ENCODE assay signal across 16 cellular contexts in the genomic region with DNA sequence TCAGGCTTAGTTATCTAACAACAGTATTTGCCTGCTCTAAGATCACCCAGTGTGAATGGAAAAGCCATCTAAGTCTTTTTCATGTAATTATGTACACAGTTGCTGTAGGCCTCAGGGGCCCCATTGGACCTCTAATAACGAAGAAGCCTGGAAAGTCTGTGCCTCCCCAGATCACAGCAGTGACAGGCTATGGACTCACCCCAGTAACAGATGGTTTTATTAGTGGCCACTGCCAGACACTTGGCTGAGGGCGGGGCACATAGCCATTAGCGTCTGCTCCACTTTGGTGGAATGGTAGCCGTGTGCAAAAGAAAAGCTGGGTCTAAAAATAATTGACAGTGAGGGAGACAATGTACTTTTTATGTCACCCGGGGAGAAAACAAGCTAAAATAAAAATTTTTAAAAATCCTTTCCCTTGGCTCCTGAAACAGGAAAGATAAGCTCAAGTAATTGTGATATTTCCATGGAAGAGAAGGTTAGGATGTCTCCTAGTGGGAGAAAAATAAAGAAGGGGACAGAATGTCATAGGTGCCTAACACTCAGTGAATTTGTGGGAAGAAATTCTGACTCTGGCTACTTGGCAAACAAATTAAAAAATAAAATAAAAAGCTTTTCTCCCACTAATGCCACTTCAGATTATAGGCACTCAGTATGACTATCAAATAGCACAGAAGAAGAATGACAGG. TPM values are rescaled to one million over a fixed set of nuclear protein-coding genes. Genes with fewer than 3 reads are reported as not detected.
A peak's percentile ranks its signal among the peaks of the same experiment; 100 is the strongest.
DNase-seq lines count a peak whose midpoint lies in the region; ATAC-seq and TF ChIP-seq lines count a peak whose summit lies in the region.
"Had no signal": no experiment of that assay in that cellular context is flagged by ENCODE, and none has a peak within 500 bp of the region (broad histone marks: within the 10 kb centered on the region; RNA-seq: fewer than 3 reads in every experiment).

No MANE protein-coding gene starts in this region.

- H3K27me3 ChIP-seq in gastroesophageal sphincter, result no peaks in the 10 kb centered on the region

- peaks cover 0 to 21% (median 0%) of the 10 kb centered on the region in 3 donors for H3K4me1 ChIP-seq in gastroesophageal sphincter

- intact Hi-C loops in posterior vena cava (cut with DNase I), result no loop called here

- peak; percentile 32 for DNase-seq in DMS153 (lab: John Stamatoyannopoulos, UW)
- peak; percentile 83 for DNase-seq in NCI-H69 (lab: John Stamatoyannopoulos, UW)
- DNase-seq in posterior vena cava (ENCODE audit: low spot score), result peak; percentile 83
- DNase-seq in NCI-H345 (lab: John Stamatoyannopoulos, UW), result no peak
- no peak for DNase-seq in erythroblast (lab: John Stamatoyannopoulos, UW)
- DNase-seq: activated naive CD4-positive, alpha-beta T cell; AML-193; DMS53; KG1; naive thymus-derived CD4-positive, alpha-beta T cell; NCI-H1092 treated with DMSO at 0.1 percent for 48 hours; T-helper 17 cell had no signal

- H3K4me3 ChIP-seq in gastroesophageal sphincter, result no peak overlapping the region

- no peaks in the 10 kb centered on the region for H3K36me3 ChIP-seq in gastroesophageal sphincter

- H3K9me3 ChIP-seq in gastroesophageal sphincter, result no peaks in the 10 kb centered on the region

- TF ChIP-seq EP300 in gastroesophageal sphincter (IDR thresholded peaks at IDR 0.05), result no peak

- ATAC-seq in gastroesophageal sphincter, result peak; percentile 50
- no peak for ATAC-seq in GM21423 (IDR thresholded peaks at IDR 0.05; ENCODE audit: unreplicated experiment)
- no peak for ATAC-seq in HG02642 (IDR thresholded peaks at IDR 0.05; ENCODE audit: poor library complexity, unreplicated experiment)
- ATAC-seq: activated CD4-positive, CD25-positive, alpha-beta regulatory T cell treated with anti-CD3 and anti-CD28 coated beads, Interleukin-2, amount 50 U/mL, for 24 hours; naive thymus-derived CD4-positive, alpha-beta T cell; T-helper 17 cell had no signal

- TF ChIP-seq POLR2A in gastroesophageal sphincter (IDR thresholded peaks at IDR 0.05), result no peak
- TF ChIP-seq POLR2A in erythroblast (IDR thresholded peaks at IDR 0.05; ENCODE audit: low read length), result no peak

- TF ChIP-seq CTCF in gastroesophageal sphincter (IDR thresholded peaks at IDR 0.05), result no peak

- peak overlapping the region in 1 of 4 donors; percentile 53 for H3K27ac ChIP-seq in gastroesophageal sphincter

- 19 to 60% methylated on average over 1 to 5 of the region's 5 CpGs for WGBS in gastroesophageal sphincter (ENCODE audit: low coverage in 1 of 2), 2 donors

RNA-seq across cellular contexts. Expression of a gene that starts 44.3 kb away (rescaled TPM):
- total RNA-seq in gastroesophageal sphincter, result 10 to 100 TPM in 2 of 4 donors, 1 to 10 TPM in 2; 8.1 to 17.9 (median 11.3) TPM
- 10 to 100 TPM; 25.8 to 32.7 TPM for total RNA-seq in posterior vena cava

Comparison
In these comparisons a context has a peak if more than half of its experiments do, and no peak if none do; other contexts are left out.
1. DNase-seq: peak in DMS153 (single experiment), NCI-H69 (single experiment) and posterior vena cava (single experiment); none in NCI-H345 (single experiment) and erythroblast (0 of 2).